Comparison of ENCODE assay signal across 1 cellular context in the genomic region with DNA sequence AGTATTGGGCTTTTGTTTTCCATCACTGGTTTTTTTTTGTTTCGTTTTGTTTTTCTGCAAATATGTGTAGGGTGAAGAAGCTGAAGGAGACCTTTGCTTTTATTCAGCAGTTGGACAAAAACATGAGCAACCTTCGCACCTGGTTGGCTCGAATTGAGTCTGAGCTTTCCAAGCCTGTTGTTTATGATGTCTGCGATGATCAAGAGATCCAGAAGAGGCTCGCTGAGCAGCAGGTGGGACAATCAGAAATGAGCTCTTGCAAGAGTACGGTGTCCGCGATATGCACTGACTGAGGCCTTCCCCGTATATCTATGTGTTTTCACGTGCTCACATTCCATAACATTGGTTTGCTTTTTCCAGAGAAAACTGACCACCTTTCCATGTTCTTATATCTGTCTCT.
TF ChIP-seq lines count a peak whose summit lies in the region.

No MANE protein-coding gene starts in this region.

TF ChIP-seq in GM12878, 131 proteins besides CTCF, POLR2A, EP300 and RAD21:
- TF ChIP-seq NFYA (IDR thresholded peaks at IDR 0.05; ENCODE audit: borderline replicate concordance, low read depth, low read length): no peak
- TF ChIP-seq, protein P1, sequence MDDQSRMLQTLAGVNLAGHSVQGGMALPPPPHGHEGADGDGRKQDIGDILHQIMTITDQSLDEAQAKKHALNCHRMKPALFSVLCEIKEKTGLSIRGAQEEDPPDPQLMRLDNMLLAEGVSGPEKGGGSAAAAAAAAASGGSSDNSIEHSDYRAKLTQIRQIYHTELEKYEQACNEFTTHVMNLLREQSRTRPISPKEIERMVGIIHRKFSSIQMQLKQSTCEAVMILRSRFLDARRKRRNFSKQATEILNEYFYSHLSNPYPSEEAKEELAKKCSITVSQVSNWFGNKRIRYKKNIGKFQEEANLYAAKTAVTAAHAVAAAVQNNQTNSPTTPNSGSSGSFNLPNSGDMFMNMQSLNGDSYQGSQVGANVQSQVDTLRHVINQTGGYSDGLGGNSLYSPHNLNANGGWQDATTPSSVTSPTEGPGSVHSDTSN (IDR thresholded peaks at IDR 0.05; ENCODE audit: insufficient replicate concordance, low read depth, low read length): peak; percentile 15
